20 cellular contexts compared by ENCODE assay signal in genomic region chr2:85564144-85564563, GRCh38. TPM values are rescaled to one million over a fixed set of nuclear protein-coding genes. Genes with fewer than 3 reads are reported as not detected.
DNase-seq lines count a peak whose midpoint lies in the region; ATAC-seq and TF ChIP-seq lines count a peak whose summit lies in the region.
"Had no signal": no experiment of that assay in that cellular context is flagged by ENCODE, and none has a peak within 500 bp of the region (broad histone marks: within the 10 kb centered on the region; RNA-seq: fewer than 3 reads in every experiment).

No MANE protein-coding gene starts in this region.

- peak overlapping the region in 1 of 2 donors; percentile 57 for H3K4me3 Mint-ChIP-seq in CD14-positive monocyte
- H3K4me3 Mint-ChIP-seq: HFFc6; stimulated activated effector memory CD8-positive, alpha-beta T cell treated with anti-CD3 and anti-CD28 coated beads, Interleukin-12 subunit alpha, Interleukin-12 subunit beta, amount 100 ng/mL, for 72 hours had no signal

- no peaks in the 10 kb centered on the region for H3K4me1 ChIP-seq in mesendoderm (ENCODE audit: control insufficient read depth, low read depth, low read length)

- peaks cover 43% of the 10 kb centered on the region for H3K4me1 Mint-ChIP-seq in CD14-positive monocyte

- peaks cover 0 to 2% (median 0%) of the 10 kb centered on the region in 7 donors for H3K9me3 Mint-ChIP-seq in CD14-positive monocyte
- H3K9me3 Mint-ChIP-seq: CD4-positive, alpha-beta memory T cell; HFFc6; stimulated activated effector memory CD8-positive, alpha-beta T cell treated with anti-CD3 and anti-CD28 coated beads, Interleukin-12 subunit alpha, Interleukin-12 subunit beta, amount 100 ng/mL, for 72 hours had no signal

- no peak for ATAC-seq in HG03025 (IDR thresholded peaks at IDR 0.05; ENCODE audit: low FRiP score, unreplicated experiment)
- ATAC-seq: esophagus mucosa; right cardiac atrium; stimulated activated effector memory CD8-positive, alpha-beta T cell treated with anti-CD3 and anti-CD28 coated beads, Interleukin-12 subunit alpha, Interleukin-12 subunit beta, amount 100 ng/mL, for 72 hours had no signal

- no peaks in the 10 kb centered on the region for H3K36me3 ChIP-seq in mesendoderm (ENCODE audit: control insufficient read depth, insufficient read depth, low read length)
- H3K36me3 ChIP-seq in H7 (replicated peaks; ENCODE audit: control insufficient read depth, insufficient read depth, low read length), result no peaks in the 10 kb centered on the region
- H3K36me3 ChIP-seq: colonic mucosa, left ventricle myocardium inferior had no signal

- no CpG with 5 or more reads among the region's 5 CpGs for WGBS in mesendoderm (ENCODE audit: extremely low coverage, insufficient coverage, low lambda C conversion rate)

- H4K5ac ChIP-seq in mesendoderm (ENCODE audit: low read length), result no peak overlapping the region

- H2BK15ac ChIP-seq in mesendoderm (replicated peaks; ENCODE audit: low read depth), result no peak overlapping the region

- no peak overlapping the region for H3K27ac ChIP-seq in mesendoderm (ENCODE audit: low read depth, low read length)
- H3K27ac ChIP-seq: colonic mucosa, left ventricle myocardium inferior had no signal

- H3K9ac ChIP-seq in mesendoderm (ENCODE audit: low read length), result no peak overlapping the region

- no peak overlapping the region for H2AK5ac ChIP-seq in mesendoderm (ENCODE audit: low read length)

- in situ Hi-C loops in GM13976 (cut with MboI; ENCODE audit: low sequenced_read_pairs, unreplicated experiment), result no loop called here

- peaks cover 3% of the 10 kb centered on the region for H3K79me1 ChIP-seq in mesendoderm (ENCODE audit: low read length)

- H2BK5ac ChIP-seq in mesendoderm (ENCODE audit: low read length), result no peak overlapping the region

- H3K4ac ChIP-seq in mesendoderm (ENCODE audit: low read depth, low read length), result no peak overlapping the region

- TF ChIP-seq POLR2A in erythroblast (IDR thresholded peaks at IDR 0.05; ENCODE audit: low read length), result no peak

- H3K36me3 Mint-ChIP-seq in CD14-positive monocyte, result peaks cover 0 to 4% of the 10 kb centered on the region in 2 donors

- no peak overlapping the region for H3K56ac ChIP-seq in mesendoderm (ENCODE audit: low read length)

- H3K4me2 ChIP-seq in mesendoderm (ENCODE audit: low read length), result no peak overlapping the region

- no peak for DNase-seq in CD14-positive monocyte (ENCODE audit: low spot score)
- peak; percentile 58 for DNase-seq in GM13976 (ENCODE audit: low spot score)
- DNase-seq in NOMO-1 treated with DMSO at 0.1 percent for 48 hours (lab: John Stamatoyannopoulos, UW; ENCODE audit: unreplicated experiment), result peak; percentile 93
- DNase-seq in erythroblast (lab: John Stamatoyannopoulos, UW), result peak; percentile 25 to 60
- DNase-seq in C1 segment of cervical spinal cord (lab: John Stamatoyannopoulos, UW), result no peak
- no peak for DNase-seq in mesendoderm
- no peak for DNase-seq in H7
- DNase-seq: activated CD4-positive, alpha-beta T cell treated with anti-CD3 and anti-CD28 coated beads for 1 hour; activated T-cell treated with anti-CD3 and anti-CD28 coated beads, Interleukin-2, amount 50 U/mL, for 48 hours; CD4-positive, alpha-beta memory T cell; colonic mucosa; HFFc6; left ventricle myocardium inferior; MG63; right cardiac atrium; stimulated activated CD4-positive, alpha-beta T cell treated with anti-CD3 and anti-CD28 coated beads, Interleukin-4, amount 100 ng/mL, for 4 hours had no signal

- H3K27me3 Mint-ChIP-seq in CD14-positive monocyte (ENCODE audit: low read depth in 3 of 3), result no peaks in the 10 kb centered on the region

- no peak overlapping the region for H2BK120ac ChIP-seq in mesendoderm (ENCODE audit: low read depth, low read length)

- H3K4me3 ChIP-seq in mesendoderm (ENCODE audit: low read length) (no peak overlapping the region), H7 (ENCODE audit: insufficient read depth, low read depth, low read length) (no peak overlapping the region)
- H3K4me3 ChIP-seq: colonic mucosa, left ventricle myocardium inferior, MG63 had no signal

- intact Hi-C loops in CD14-positive monocyte (cut with micrococcal nuclease), result loop anchor here in 1 of 2 donors (5.0 kb wide), 1 partner anchor 38 kb away; the partner anchor contains the start of gene TMEM150A

- H3K79me2 ChIP-seq in mesendoderm (ENCODE audit: control insufficient read depth, insufficient read depth, low read length), result peaks cover 12% of the 10 kb centered on the region

- TF ChIP-seq CTCF in CD14-positive monocyte (IDR thresholded peaks at IDR 0.05), result no peak
- TF ChIP-seq CTCF in GM13976 (IDR thresholded peaks at IDR 0.05; ENCODE audit: borderline replicate concordance, control extremely low read depth, extremely low read depth, insufficient read depth, missing control alignments), result no peak

- H4K8ac ChIP-seq in mesendoderm (ENCODE audit: low read depth, low read length), result no peak overlapping the region

- H3K27me3 ChIP-seq in mesendoderm (ENCODE audit: insufficient read depth, low read length, poor library complexity), result no peaks in the 10 kb centered on the region
- no peaks in the 10 kb centered on the region for H3K27me3 ChIP-seq in H7 (ENCODE audit: control insufficient read depth, insufficient read depth, low read length)
- H3K27me3 ChIP-seq: colonic mucosa, MG63 had no signal

- H3K27ac Mint-ChIP-seq in CD14-positive monocyte, result peak overlapping the region; percentile 87 to 96 (median 92)
- H3K27ac Mint-ChIP-seq: HFFc6; stimulated activated effector memory CD8-positive, alpha-beta T cell treated with anti-CD3 and anti-CD28 coated beads, Interleukin-12 subunit alpha, Interleukin-12 subunit beta, amount 100 ng/mL, for 72 hours had no signal

- H3K23ac ChIP-seq in mesendoderm (ENCODE audit: low read length), result no peak overlapping the region

- H3K18ac ChIP-seq in mesendoderm (ENCODE audit: low read length), result no peak overlapping the region

RNA-seq across cellular contexts. Expression of gene GGCX, which starts 2.9 kb away (rescaled TPM):
- polyA plus RNA-seq in CD14-positive monocyte, result 10 to 100 TPM; 32.0 to 34.4 TPM
- 34.1 TPM for polyA plus RNA-seq in mesendoderm (2013, experiment 1 of 2)
- 32.9 TPM for polyA plus RNA-seq in mesendoderm (2013, experiment 2 of 2)
- total RNA-seq in H7 (2014; rRNA removed; shearing (Covaris generic)), result 23.3 and 33.0 TPM in 2 replicates

RNA-seq across cellular contexts. Expression of gene VAMP8, which starts 13.2 kb away (rescaled TPM):
- polyA plus RNA-seq in CD14-positive monocyte, result 100 to 1,000 TPM; 623 to 761 TPM
- 229 TPM for polyA plus RNA-seq in mesendoderm (2013, experiment 1 of 2)
- 225 TPM for polyA plus RNA-seq in mesendoderm (2013, experiment 2 of 2)
- total RNA-seq in H7 (2014; rRNA removed; shearing (Covaris generic)), result 17.7 and 33.0 TPM in 2 replicates
- polyA plus RNA-seq: neural cell had no signal

RNA-seq across cellular contexts. Expression of gene VAMP5, which starts 20.1 kb away (rescaled TPM):
- 100 to 1,000 TPM; 171 to 251 TPM for polyA plus RNA-seq in CD14-positive monocyte
- 15.9 TPM for polyA plus RNA-seq in mesendoderm (2013, experiment 1 of 2)
- 14.8 TPM for polyA plus RNA-seq in mesendoderm (2013, experiment 2 of 2)
- 1.00 and 1.4 TPM in 2 replicates for total RNA-seq in H7 (2014; rRNA removed; shearing (Covaris generic))
- polyA plus RNA-seq: neural cell had no signal

RNA-seq across cellular contexts. Expression of gene MAT2A, which starts 25.2 kb away (rescaled TPM):
- polyA plus RNA-seq in CD14-positive monocyte, result 100 to 1,000 TPM in 1 of 2 donors, 10 to 100 TPM in 1; 97.0 to 117 TPM
- polyA plus RNA-seq in mesendoderm (2013, experiment 1 of 2), result 303 TPM
- 306 TPM for polyA plus RNA-seq in mesendoderm (2013, experiment 2 of 2)
- 57.6 and 98.6 TPM in 2 replicates for total RNA-seq in H7 (2014; rRNA removed; shearing (Covaris generic))

RNA-seq across cellular contexts. Expression of gene RNF181, which starts 31.4 kb away (rescaled TPM):
- 100 to 1,000 TPM; 382 to 475 TPM for polyA plus RNA-seq in CD14-positive monocyte
- 212 TPM for polyA plus RNA-seq in mesendoderm (2013, experiment 1 of 2)
- 210 TPM for polyA plus RNA-seq in mesendoderm (2013, experiment 2 of 2)
- 159 and 201 TPM in 2 replicates for total RNA-seq in H7 (2014; rRNA removed; shearing (Covaris generic))

Comparison
In these comparisons a context has a peak if more than half of its experiments do, and no peak if none do; other contexts are left out.
1. DNase-seq: peak in GM13976 (single experiment), NOMO-1 treated with DMSO at 0.1 percent for 48 hours (single experiment) and erythroblast (2 of 2); none in CD14-positive monocyte (single experiment), C1 segment of cervical spinal cord (0 of 14), mesendoderm (single experiment) and H7 (single experiment).